In genomic region chr11:124758355-124759267, GRCh38 we compare ENCODE assay signal across 8 cellular contexts. TPM values are rescaled to one million over a fixed set of nuclear protein-coding genes. Genes with fewer than 3 reads are reported as not detected.
A peak's percentile ranks its signal among the peaks of the same experiment; 100 is the strongest.
DNase-seq lines count a peak whose midpoint lies in the region; ATAC-seq, FAIRE-seq and TF ChIP-seq lines count a peak whose summit lies in the region.

No MANE protein-coding gene starts in this region.

- H3K9me3 Mint-ChIP-seq in T-helper 1 cell treated with Interleukin-12 subunit alpha and Interleukin-12 subunit beta and Interleukin-4 antibody, amounts not matched to agents 30 μg/mL and 1 μg/mL, for 36 hours = no peaks in the 10 kb centered on the region
- H3K9me3 Mint-ChIP-seq in astrocyte (ENCODE audit: unreplicated experiment) = no peaks in the 10 kb centered on the region

- H3K27ac ChIP-seq in astrocyte (ENCODE audit: low read depth, low read length) = no peak overlapping the region
- peak overlapping the region; percentile 42 for H3K27ac ChIP-seq in right cardiac atrium (ENCODE audit: low read length)

- ATAC-seq in GM21529 (IDR thresholded peaks at IDR 0.05; ENCODE audit: unreplicated experiment) = peak; percentile 57
- peak; percentile 52 to 53 for ATAC-seq in right cardiac atrium

- FAIRE-seq in astrocyte (lab: Jason Lieb, UNC) = no peak

- no peak overlapping the region for H3K27ac Mint-ChIP-seq in T-helper 1 cell treated with Interleukin-12 subunit alpha and Interleukin-12 subunit beta and Interleukin-4 antibody, amounts not matched to agents 30 μg/mL and 1 μg/mL, for 36 hours
- peak overlapping the region; percentile 69 for H3K27ac Mint-ChIP-seq in astrocyte (ENCODE audit: unreplicated experiment)

- H3K36me3 ChIP-seq in astrocyte (ENCODE audit: insufficient read depth, low read length) = no peaks in the 10 kb centered on the region

- H3K27me3 ChIP-seq in astrocyte (ENCODE audit: insufficient read depth, low read length) (peaks cover 34% of the 10 kb centered on the region), right cardiac atrium (ENCODE audit: control insufficient read depth, insufficient read depth) (no peaks in the 10 kb centered on the region)

- peak overlapping the region; percentile 55 for H2AFZ ChIP-seq in astrocyte (ENCODE audit: low read depth, low read length)

- peaks cover 70% of the 10 kb centered on the region for H3K27me3 Mint-ChIP-seq in T-helper 1 cell treated with Interleukin-12 subunit alpha and Interleukin-12 subunit beta and Interleukin-4 antibody, amounts not matched to agents 30 μg/mL and 1 μg/mL, for 36 hours (ENCODE audit: low read depth)
- peaks cover 42% of the 10 kb centered on the region for H3K27me3 Mint-ChIP-seq in astrocyte (ENCODE audit: low read depth, unreplicated experiment)

- DNase-seq in EH (ENCODE audit: low read depth) (peak; percentile 69), KBM-7 (peak; percentile 91), astrocyte (ENCODE audit: low read depth) (peak; percentile 27), right cardiac atrium (peak; percentile 79 to 91 (median 87)), renal cortical epithelial cell (ENCODE audit: low read depth) (peak; percentile 63), mesenteric fat pad (ENCODE audit: low spot score) (no peak)

- peak overlapping the region; percentile 91 for H3K4me2 ChIP-seq in astrocyte (ENCODE audit: low read length)

- peak overlapping the region; percentile 44 for H3K4me3 ChIP-seq in astrocyte (ENCODE audit: insufficient read depth, low read depth, low read length)
- H3K4me3 ChIP-seq in right cardiac atrium (ENCODE audit: low read length) = peak overlapping the region; percentile 60

- peaks cover 11% of the 10 kb centered on the region for H3K4me1 Mint-ChIP-seq in T-helper 1 cell treated with Interleukin-12 subunit alpha and Interleukin-12 subunit beta and Interleukin-4 antibody, amounts not matched to agents 30 μg/mL and 1 μg/mL, for 36 hours (ENCODE audit: low read depth)
- peaks cover 22% of the 10 kb centered on the region for H3K4me1 Mint-ChIP-seq in astrocyte (ENCODE audit: low read depth, unreplicated experiment)

- H3K36me3 Mint-ChIP-seq in T-helper 1 cell treated with Interleukin-12 subunit alpha and Interleukin-12 subunit beta and Interleukin-4 antibody, amounts not matched to agents 30 μg/mL and 1 μg/mL, for 36 hours (ENCODE audit: low read depth) = no peaks in the 10 kb centered on the region
- H3K36me3 Mint-ChIP-seq in astrocyte (ENCODE audit: low read depth, unreplicated experiment) = peaks cover 5% of the 10 kb centered on the region

- 7% methylated on average over 53 of the region's 53 CpGs for WGBS in right cardiac atrium

- H3K4me1 ChIP-seq in astrocyte (ENCODE audit: insufficient read depth, low read length) (peaks cover 23% of the 10 kb centered on the region), right cardiac atrium (ENCODE audit: control insufficient read depth, insufficient read depth, low read length) (peaks cover 3% of the 10 kb centered on the region)

- H3K9me3 ChIP-seq in astrocyte (ENCODE audit: insufficient read depth, low read depth, low read length) (no peaks in the 10 kb centered on the region), right cardiac atrium (ENCODE audit: control insufficient read depth, low read length) (no peaks in the 10 kb centered on the region)

- peaks cover 29% of the 10 kb centered on the region for H4K20me1 ChIP-seq in astrocyte (ENCODE audit: insufficient read depth, low read length)

- peak; percentile 41 for TF ChIP-seq CTCF in astrocyte (IDR thresholded peaks at IDR 0.05; ENCODE audit: insufficient read depth, low read depth, low read length)

- intact Hi-C loops in right cardiac atrium (cut with DNase I) = no loop called here

- no peaks in the 10 kb centered on the region for H3K79me2 ChIP-seq in astrocyte (ENCODE audit: insufficient read depth, low read length)

- in situ Hi-C loops in KBM-7 (cut with MboI; ENCODE audit: low pct_unique_long_range_greater_than_20kb, low sequenced_read_pairs) = no loop called here

- H3K4me3 Mint-ChIP-seq in T-helper 1 cell treated with Interleukin-12 subunit alpha and Interleukin-12 subunit beta and Interleukin-4 antibody, amounts not matched to agents 30 μg/mL and 1 μg/mL, for 36 hours = peak overlapping the region; percentile 56
- H3K4me3 Mint-ChIP-seq in astrocyte (ENCODE audit: unreplicated experiment) = peak overlapping the region; percentile 75

- no peak overlapping the region for H3K9ac ChIP-seq in astrocyte (ENCODE audit: low read length)

RNA-seq across cellular contexts. Expression of gene ESAM, which starts 3.5 kb away (rescaled TPM):
- total RNA-seq in astrocyte = 9.4 and 22.0 TPM in 2 replicates
- total RNA-seq in right cardiac atrium = 10 to 100 TPM; 31.2 to 49.8 (median 41.9) TPM
- polyA plus RNA-seq in right cardiac atrium = 51.8 TPM
- total RNA-seq in renal cortical epithelial cell = 0.50 and 1.4 TPM in 2 replicates
- total RNA-seq in mesenteric fat pad = 84.0 TPM

RNA-seq across cellular contexts. Expression of gene VSIG2, which starts 6.6 kb away (rescaled TPM):
- total RNA-seq in astrocyte (0.18 TPM in 1 of 2 replicates, not detected in the other), right cardiac atrium (1 to 10 TPM in 3 of 4 donors, under 1 TPM in 1; 0.97 to 1.4 (median 1.0) TPM), renal cortical epithelial cell (0.10 TPM in 1 of 2 replicates, not detected in the other), mesenteric fat pad (2.0 TPM)
- 0.43 TPM for polyA plus RNA-seq in right cardiac atrium

RNA-seq across cellular contexts. Expression of gene NRGN, which starts 18.9 kb away (rescaled TPM):
- total RNA-seq in astrocyte (1.5 and 1.7 TPM in 2 replicates), right cardiac atrium (10 to 100 TPM in 2 of 4 donors, 1 to 10 TPM in 2; 5.3 to 11.1 (median 9.0) TPM), renal cortical epithelial cell (0.10 TPM in 1 of 2 replicates, not detected in the other), mesenteric fat pad (4.0 TPM)
- polyA plus RNA-seq in right cardiac atrium = 16.0 TPM

RNA-seq across cellular contexts. Expression of gene MSANTD2, which starts 41.6 kb away (rescaled TPM):
- total RNA-seq in astrocyte = 13.7 and 18.7 TPM in 2 replicates
- total RNA-seq in right cardiac atrium = 1 to 10 TPM; 3.5 to 6.7 (median 5.3) TPM
- polyA plus RNA-seq in right cardiac atrium = 3.8 TPM
- total RNA-seq in renal cortical epithelial cell = 3.5 and 10.8 TPM in 2 replicates
- total RNA-seq in mesenteric fat pad = 11.3 TPM
